ENCODE assay signal across 16 cellular contexts in genomic region chr4:5635826-5636196, GRCh38.
DNase-seq lines count a peak whose midpoint lies in the region; ATAC-seq, FAIRE-seq and TF ChIP-seq lines count a peak whose summit lies in the region.
"Had no signal": no experiment of that assay in that cellular context is flagged by ENCODE, and none has a peak within 500 bp of the region (broad histone marks: within the 10 kb centered on the region; RNA-seq: fewer than 3 reads in every experiment).

No MANE protein-coding gene starts in this region.

- in situ Hi-C loops in GM13977 (cut with MboI; ENCODE audit: low pct_unique_long_range_greater_than_20kb, low sequenced_read_pairs, unreplicated experiment), result no loop called here

- ATAC-seq in activated CD4-positive, alpha-beta T cell treated with anti-CD3 and anti-CD28 coated beads for 36 hours, result peak; percentile 39
- no peak for ATAC-seq in HG03108 (IDR thresholded peaks at IDR 0.05; ENCODE audit: unreplicated experiment)
- ATAC-seq: activated CD4-positive, CD25-positive, alpha-beta regulatory T cell treated with anti-CD3 and anti-CD28 coated beads, Interleukin-2, amount 50 U/mL, for 24 hours had no signal

- DNase-seq in activated CD4-positive, alpha-beta T cell treated with anti-CD3 and anti-CD28 coated beads for 36 hours, result peak; percentile 12
- DNase-seq in activated CD4-positive, alpha-beta T cell treated with anti-CD3 and anti-CD28 coated beads for 48 hours, result no peak
- DNase-seq in amniotic stem cell (lab: John Stamatoyannopoulos, UW) (peak; percentile 79), fibroblast of villous mesenchyme (ENCODE audit: low read depth) (peak; percentile 11), urothelium cell line (ENCODE audit: low spot score) (peak; percentile 25), NCI-H1694 treated with DMSO at 0.1 percent for 48 hours (lab: John Stamatoyannopoulos, UW) (no peak), GM13977 (ENCODE audit: low spot score) (no peak)
- DNase-seq: activated T-cell treated with anti-CD3 and anti-CD28 coated beads, Interleukin-2, amount 50 U/mL, for 24 hours; aorta; NCI-H2107; occipital lobe; stimulated activated CD4-positive, alpha-beta T cell treated with anti-CD3 and anti-CD28 coated beads, Interleukin-12 subunit alpha, Interleukin-12 subunit beta, amount 100 ng/mL, for 4 hours had no signal

- FAIRE-seq in urothelium cell line (lab: Jason Lieb, UNC), result no peak
- FAIRE-seq: endometrium had no signal

- H3K4me3 ChIP-seq in fibroblast of villous mesenchyme (ENCODE audit: low read depth, low read length), result no peak overlapping the region
- H3K4me3 ChIP-seq: thoracic aorta had no signal

- intact Hi-C loops in activated CD4-positive, alpha-beta T cell treated with anti-CD3 and anti-CD28 coated beads for 36 hours (cut with DNase I, micrococcal nuclease), result no loop called here

- H3K9me3 Mint-ChIP-seq in activated CD4-positive, alpha-beta T cell treated with anti-CD3 and anti-CD28 coated beads for 36 hours (ENCODE audit: low read depth), result no peaks in the 10 kb centered on the region
- H3K9me3 Mint-ChIP-seq: activated T-cell treated with anti-CD3 and anti-CD28 coated beads, Interleukin-2, amount 50 U/mL, for 24 hours had no signal

- H3K36me3 Mint-ChIP-seq in activated CD4-positive, alpha-beta T cell treated with anti-CD3 and anti-CD28 coated beads for 36 hours (ENCODE audit: low read depth), result no peaks in the 10 kb centered on the region

- no peaks in the 10 kb centered on the region for H3K4me1 Mint-ChIP-seq in activated CD4-positive, alpha-beta T cell treated with anti-CD3 and anti-CD28 coated beads for 36 hours

- CTCF ChIA-PET in activated CD4-positive, alpha-beta T cell treated with anti-CD3 and anti-CD28 coated beads for 36 hours (lab: Charles Lee), result no interaction called here

- POLR2A ChIA-PET in activated CD4-positive, alpha-beta T cell treated with anti-CD3 and anti-CD28 coated beads for 36 hours (lab: Charles Lee), result no interaction called here

- no peaks in the 10 kb centered on the region for H3K27me3 Mint-ChIP-seq in activated CD4-positive, alpha-beta T cell treated with anti-CD3 and anti-CD28 coated beads for 36 hours
- H3K27me3 Mint-ChIP-seq: activated T-cell treated with anti-CD3 and anti-CD28 coated beads, Interleukin-2, amount 50 U/mL, for 24 hours had no signal

- no peak for TF ChIP-seq CTCF in fibroblast of villous mesenchyme (IDR thresholded peaks at IDR 0.05; ENCODE audit: insufficient read depth, low read depth, low read length)
- no peak for TF ChIP-seq CTCF in GM13977 (IDR thresholded peaks at IDR 0.05; ENCODE audit: extremely low read depth, insufficient read depth, missing control alignments)

- H3K27ac Mint-ChIP-seq in activated CD4-positive, alpha-beta T cell treated with anti-CD3 and anti-CD28 coated beads for 36 hours, result no peak overlapping the region
- H3K27ac Mint-ChIP-seq: activated T-cell treated with anti-CD3 and anti-CD28 coated beads, Interleukin-2, amount 50 U/mL, for 24 hours had no signal

- H3K4me3 Mint-ChIP-seq in activated CD4-positive, alpha-beta T cell treated with anti-CD3 and anti-CD28 coated beads for 36 hours, result no peak overlapping the region
- H3K4me3 Mint-ChIP-seq: activated T-cell treated with anti-CD3 and anti-CD28 coated beads, Interleukin-2, amount 50 U/mL, for 24 hours had no signal

Comparison
In these comparisons a context has a peak if more than half of its experiments do, and no peak if none do; other contexts are left out.
1. DNase-seq: peak in activated CD4-positive, alpha-beta T cell treated with anti-CD3 and anti-CD28 coated beads for 36 hours (single experiment), amniotic stem cell (single experiment), fibroblast of villous mesenchyme (single experiment) and urothelium cell line (single experiment); none in activated CD4-positive, alpha-beta T cell treated with anti-CD3 and anti-CD28 coated beads for 48 hours (single experiment), NCI-H1694 treated with DMSO at 0.1 percent for 48 hours (single experiment) and GM13977 (single experiment).